17 cellular contexts compared by ENCODE assay signal in the genomic region with DNA sequence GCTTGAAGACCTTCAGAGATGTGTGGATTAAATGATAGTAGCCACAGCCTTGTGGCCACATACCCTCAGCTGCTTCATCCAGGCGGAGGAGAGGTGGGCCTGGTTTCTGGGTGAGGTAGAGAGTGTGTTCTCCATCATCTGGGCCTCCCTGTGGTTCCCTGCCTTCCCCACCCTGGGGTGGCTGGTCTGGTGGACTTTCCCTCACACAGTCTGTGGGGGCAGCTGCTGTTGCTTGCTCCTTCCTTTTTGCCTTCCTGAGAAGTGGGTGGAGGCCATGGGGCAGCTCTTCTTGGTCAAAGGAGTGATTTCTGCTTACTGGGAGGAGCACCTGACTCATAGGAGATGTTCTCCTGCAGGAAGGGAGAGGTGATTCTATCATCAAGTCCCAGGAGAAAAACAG.
DNase-seq lines count a peak whose midpoint lies in the region; ATAC-seq and TF ChIP-seq lines count a peak whose summit lies in the region.
"Had no signal": no experiment of that assay in that cellular context is flagged by ENCODE, and none has a peak within 500 bp of the region (broad histone marks: within the 10 kb centered on the region; RNA-seq: fewer than 3 reads in every experiment).

No MANE protein-coding gene starts in this region.

- H3K27ac Mint-ChIP-seq in stimulated activated naive B cell treated with anti-CD40 and anti-IgM and Interleukin-4, amounts not matched to agents 10 μg/mL and 1 μg/mL and 100 μg/mL, for 72 hours = peak overlapping the region; percentile 73
- H3K27ac Mint-ChIP-seq: activated naive CD8-positive, alpha-beta T cell treated with anti-CD3 and anti-CD28 coated beads, Interleukin-2, amount 10 ng/mL, durations not matched to agents 7 days and 5 days had no signal

- ATAC-seq in GM21619 (IDR thresholded peaks at IDR 0.05; ENCODE audit: unreplicated experiment) (peak; percentile 46), foreskin keratinocyte (peak; percentile 24), GM18511 (IDR thresholded peaks at IDR 0.05; ENCODE audit: unreplicated experiment) (no peak), HG02970 (IDR thresholded peaks at IDR 0.05; ENCODE audit: low FRiP score, unreplicated experiment) (no peak)
- peak; percentile 56 to 85 for ATAC-seq in stimulated activated naive B cell treated with anti-CD40 and anti-IgM and Interleukin-4, amounts not matched to agents 10 μg/mL and 1 μg/mL and 100 μg/mL, for 72 hours (replicated peaks)
- ATAC-seq: naive thymus-derived CD8-positive, alpha-beta T cell had no signal

- DNase-seq in HT1080 (ENCODE audit: low read depth) (peak; percentile 31), foreskin keratinocyte (peak in 1 of 2 donors; percentile 13)
- DNase-seq in stimulated activated naive B cell treated with anti-CD40 and anti-IgM and Interleukin-4, amounts not matched to agents 10 μg/mL and 1 μg/mL and 100 μg/mL, for 72 hours = no peak
- DNase-seq in stimulated activated CD4-positive, alpha-beta T cell treated with anti-CD3 and anti-CD28 coated beads, Interleukin-4, amount 100 ng/mL, for 24 hours = no peak
- DNase-seq: activated CD4-positive, alpha-beta T cell treated with anti-CD3 and anti-CD28 coated beads for 4 hours; activated naive CD8-positive, alpha-beta T cell treated with anti-CD3 and anti-CD28 coated beads, Interleukin-2, amount 10 ng/mL, durations not matched to agents 7 days and 5 days; effector memory CD4-positive, alpha-beta T cell; KBM-7; naive thymus-derived CD8-positive, alpha-beta T cell; NCI-H1092; NCI-H69; T1000 had no signal

- no peaks in the 10 kb centered on the region for H3K27me3 ChIP-seq in foreskin keratinocyte

- H3K9me3 Mint-ChIP-seq in stimulated activated naive B cell treated with anti-CD40 and anti-IgM and Interleukin-4, amounts not matched to agents 10 μg/mL and 1 μg/mL and 100 μg/mL, for 72 hours = no peaks in the 10 kb centered on the region
- H3K9me3 Mint-ChIP-seq: activated naive CD8-positive, alpha-beta T cell treated with anti-CD3 and anti-CD28 coated beads, Interleukin-2, amount 10 ng/mL, durations not matched to agents 7 days and 5 days; naive thymus-derived CD8-positive, alpha-beta T cell had no signal

- TF ChIP-seq CTCF in foreskin keratinocyte (conservative IDR thresholded peaks at IDR 0.05) = no peak

- H3K4me1 ChIP-seq in foreskin keratinocyte = peaks cover 7% of the 10 kb centered on the region

- peaks cover 0 to 5% of the 10 kb centered on the region in 2 donors for H3K36me3 Mint-ChIP-seq in stimulated activated naive B cell treated with anti-CD40 and anti-IgM and Interleukin-4, amounts not matched to agents 10 μg/mL and 1 μg/mL and 100 μg/mL, for 72 hours
- H3K36me3 Mint-ChIP-seq: activated naive CD8-positive, alpha-beta T cell treated with anti-CD3 and anti-CD28 coated beads, Interleukin-2, amount 10 ng/mL, durations not matched to agents 7 days and 5 days had no signal

- no peak overlapping the region for H3K27ac ChIP-seq in foreskin keratinocyte
- H3K27ac ChIP-seq: C4-2B, SK-N-MC had no signal

- H3K4me1 Mint-ChIP-seq in stimulated activated naive B cell treated with anti-CD40 and anti-IgM and Interleukin-4, amounts not matched to agents 10 μg/mL and 1 μg/mL and 100 μg/mL, for 72 hours = peaks cover 25 to 26% of the 10 kb centered on the region in 2 donors

- no peak overlapping the region for H3K4me3 Mint-ChIP-seq in stimulated activated naive B cell treated with anti-CD40 and anti-IgM and Interleukin-4, amounts not matched to agents 10 μg/mL and 1 μg/mL and 100 μg/mL, for 72 hours
- H3K4me3 Mint-ChIP-seq: activated naive CD8-positive, alpha-beta T cell treated with anti-CD3 and anti-CD28 coated beads, Interleukin-2, amount 10 ng/mL, durations not matched to agents 7 days and 5 days; naive thymus-derived CD8-positive, alpha-beta T cell had no signal

- H3K27me3 Mint-ChIP-seq in stimulated activated naive B cell treated with anti-CD40 and anti-IgM and Interleukin-4, amounts not matched to agents 10 μg/mL and 1 μg/mL and 100 μg/mL, for 72 hours = no peaks in the 10 kb centered on the region
- H3K27me3 Mint-ChIP-seq: activated naive CD8-positive, alpha-beta T cell treated with anti-CD3 and anti-CD28 coated beads, Interleukin-2, amount 10 ng/mL, durations not matched to agents 7 days and 5 days; naive thymus-derived CD8-positive, alpha-beta T cell had no signal

Comparison
In these comparisons a context has a peak if more than half of its experiments do, and no peak if none do; other contexts are left out.
1. ATAC-seq: peak in GM21619 (single experiment), foreskin keratinocyte (single experiment) and stimulated activated naive B cell treated with anti-CD40 and anti-IgM and Interleukin-4, amounts not matched to agents 10 μg/mL and 1 μg/mL and 100 μg/mL, for 72 hours (2 of 2); none in GM18511 (single experiment) and HG02970 (single experiment).